ENCODE assay signal across 9 cellular contexts in the genomic region with DNA sequence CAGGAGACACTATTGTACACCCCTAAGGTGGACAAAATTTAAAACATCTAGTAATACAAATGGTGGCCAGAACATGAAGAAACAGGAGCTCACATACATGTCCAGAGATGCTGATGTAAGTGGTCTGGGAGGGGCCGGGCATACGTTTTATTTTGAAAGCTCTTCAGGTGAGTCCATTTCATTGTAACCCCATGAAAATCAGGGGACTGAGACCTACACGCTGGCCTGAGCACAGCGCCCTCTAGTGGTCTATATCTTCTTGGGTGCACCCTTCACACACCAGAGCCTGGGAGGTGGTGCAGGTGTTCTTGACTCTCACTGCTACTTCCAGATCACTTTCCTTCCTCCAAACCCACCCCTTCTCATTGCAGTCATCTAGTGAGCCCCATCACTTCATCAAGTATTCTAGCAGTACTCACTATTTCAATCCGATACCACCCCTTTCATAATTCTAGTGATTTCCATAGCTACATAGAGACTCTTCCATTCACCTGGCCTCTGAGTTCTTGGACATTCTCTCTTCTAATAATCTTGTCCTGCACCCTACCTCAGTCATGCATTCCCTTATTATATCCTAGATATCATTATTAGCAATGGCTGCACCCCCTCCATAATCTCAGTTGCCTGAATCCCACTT. TPM values are rescaled to one million over a fixed set of nuclear protein-coding genes. Genes with fewer than 3 reads are reported as not detected.
DNase-seq lines count a peak whose midpoint lies in the region; ATAC-seq and TF ChIP-seq lines count a peak whose summit lies in the region.
"Had no signal": no experiment of that assay in that cellular context is flagged by ENCODE, and none has a peak within 500 bp of the region (broad histone marks: within the 10 kb centered on the region; RNA-seq: fewer than 3 reads in every experiment).

No MANE protein-coding gene starts in this region.

- peaks cover 25% of the 10 kb centered on the region for H3K4me1 ChIP-seq in osteoblast (ENCODE audit: insufficient read depth, low read length)

- no peaks in the 10 kb centered on the region for H3K79me2 ChIP-seq in osteoblast (ENCODE audit: insufficient read depth, low read length)

- peaks cover 21% of the 10 kb centered on the region for H3K4me1 Mint-ChIP-seq in Calu3 (ENCODE audit: low read depth, unreplicated experiment)
- H3K4me1 Mint-ChIP-seq in activated CD4-positive, alpha-beta T cell treated with anti-CD3 and anti-CD28 coated beads for 36 hours = peaks cover 33% of the 10 kb centered on the region

- no peaks in the 10 kb centered on the region for H3K9me3 ChIP-seq in osteoblast (ENCODE audit: low read depth, low read length)
- H3K9me3 ChIP-seq: SJSA1 had no signal

- H3K27me3 Mint-ChIP-seq in Calu3 (ENCODE audit: unreplicated experiment) = no peaks in the 10 kb centered on the region
- H3K27me3 Mint-ChIP-seq in activated CD4-positive, alpha-beta T cell treated with anti-CD3 and anti-CD28 coated beads for 36 hours = peaks cover 10% of the 10 kb centered on the region

- H3K27ac ChIP-seq in osteoblast (ENCODE audit: low read depth, low read length) = no peak overlapping the region
- H3K27ac ChIP-seq: SJSA1 had no signal

- no peaks in the 10 kb centered on the region for H3K36me3 Mint-ChIP-seq in Calu3 (ENCODE audit: insufficient read depth, unreplicated experiment)
- no peaks in the 10 kb centered on the region for H3K36me3 Mint-ChIP-seq in activated CD4-positive, alpha-beta T cell treated with anti-CD3 and anti-CD28 coated beads for 36 hours (ENCODE audit: low read depth)

- no peak overlapping the region for H2AFZ ChIP-seq in osteoblast (ENCODE audit: low read length)

- ATAC-seq in GM19467 (IDR thresholded peaks at IDR 0.05; ENCODE audit: unreplicated experiment) (peak; percentile 55), GM18519 (IDR thresholded peaks at IDR 0.05; ENCODE audit: low FRiP score, unreplicated experiment) (no peak), GM19324 (IDR thresholded peaks at IDR 0.05; ENCODE audit: low FRiP score, unreplicated experiment) (no peak)
- ATAC-seq in activated CD4-positive, alpha-beta T cell treated with anti-CD3 and anti-CD28 coated beads for 36 hours = peak; percentile 52

- intact Hi-C loops in Calu3 (cut with micrococcal nuclease; ENCODE audit: unreplicated experiment) = no loop called here
- intact Hi-C loops in activated CD4-positive, alpha-beta T cell treated with anti-CD3 and anti-CD28 coated beads for 36 hours (cut with DNase I, micrococcal nuclease) = loop anchor here (1.0 kb wide), 1 partner anchor 102 kb away; no protein-coding TSS in a partner anchor

- peak; percentile 54 for TF ChIP-seq CTCF in Calu3 (IDR thresholded peaks at IDR 0.05; ENCODE audit: unreplicated experiment)
- TF ChIP-seq CTCF in osteoblast (IDR thresholded peaks at IDR 0.05; ENCODE audit: extremely low read depth, low read depth, low read length) = peak; percentile 91

- POLR2A ChIA-PET in activated CD4-positive, alpha-beta T cell treated with anti-CD3 and anti-CD28 coated beads for 36 hours (lab: Charles Lee) = interaction anchor here (0.6 kb wide), 1 partner anchor 20 kb away, joined by 3 read pairs; no protein-coding TSS in a partner anchor

- no TSS peak for BruUV-seq in Calu3 (replicated peaks; lab: Mats Ljungman, UMichigan)

- H3K9me3 Mint-ChIP-seq in Calu3 (ENCODE audit: low read depth, unreplicated experiment) = no peaks in the 10 kb centered on the region
- no peaks in the 10 kb centered on the region for H3K9me3 Mint-ChIP-seq in activated CD4-positive, alpha-beta T cell treated with anti-CD3 and anti-CD28 coated beads for 36 hours (ENCODE audit: low read depth)

- no peaks in the 10 kb centered on the region for H3K27me3 ChIP-seq in osteoblast (ENCODE audit: insufficient read depth, low read length)
- H3K27me3 ChIP-seq: SJSA1 had no signal

- no peak overlapping the region for H3K4me2 ChIP-seq in osteoblast (ENCODE audit: insufficient read depth, low read length)

- CTCF ChIA-PET in Calu3 (lab: Charles Lee) = interaction anchor here (0.9 to 1.2 kb wide), 2 partner anchors 57 to 101 kb away, joined by 3 to 4 read pairs; a partner anchor contains a TSS
- CTCF ChIA-PET in activated CD4-positive, alpha-beta T cell treated with anti-CD3 and anti-CD28 coated beads for 36 hours (lab: Charles Lee) = interaction anchor here (0.6 to 4.3 kb wide), 46 partner anchors 9 to 1872 kb away, joined by 3 to 67 read pairs (median 4); a partner anchor contains a TSS

- H3K4me3 Mint-ChIP-seq in Calu3 (ENCODE audit: low read depth, unreplicated experiment) = no peak overlapping the region
- H3K4me3 Mint-ChIP-seq in activated CD4-positive, alpha-beta T cell treated with anti-CD3 and anti-CD28 coated beads for 36 hours = no peak overlapping the region

- no peaks in the 10 kb centered on the region for H4K20me1 ChIP-seq in osteoblast (ENCODE audit: insufficient read depth, low read length)

- no peak overlapping the region for H3K4me3 ChIP-seq in osteoblast (ENCODE audit: insufficient read depth, low read length)
- H3K4me3 ChIP-seq: SJSA1 had no signal

- DNase-seq in Calu3 (peak; percentile 45), M059J (ENCODE audit: low read depth) (peak; percentile 57), osteoblast (ENCODE audit: insufficient read length, low spot score, missing footprints) (peak; percentile 85)
- DNase-seq in activated CD4-positive, alpha-beta T cell treated with anti-CD3 and anti-CD28 coated beads for 36 hours = peak; percentile 80
- peak; percentile 7 for DNase-seq in effector CD8-positive, alpha-beta T cell (lab: John Stamatoyannopoulos, UW)

- H3K36me3 ChIP-seq in osteoblast (ENCODE audit: insufficient read depth, low read length) = no peaks in the 10 kb centered on the region
- H3K36me3 ChIP-seq: SJSA1 had no signal

- H3K27ac Mint-ChIP-seq in Calu3 (ENCODE audit: unreplicated experiment) = no peak overlapping the region
- no peak overlapping the region for H3K27ac Mint-ChIP-seq in activated CD4-positive, alpha-beta T cell treated with anti-CD3 and anti-CD28 coated beads for 36 hours

RNA-seq across cellular contexts. Expression of a gene that starts 4.3 kb away (rescaled TPM):
- 0.68 and 0.73 TPM in 2 replicates for total RNA-seq in Calu3 (2022)
- 2.3 and 2.8 TPM in 2 replicates for total RNA-seq in M059J (2014; rRNA removed; shearing (Covaris generic))
- total RNA-seq in activated CD4-positive, alpha-beta T cell treated with anti-CD3 and anti-CD28 coated beads for 36 hours = 1 to 10 TPM; 1.5 to 1.8 TPM
- 5.1 and 7.4 TPM in 2 replicates for total RNA-seq in osteoblast

RNA-seq across cellular contexts. Expression of a gene that starts 6.7 kb away (rescaled TPM):
- total RNA-seq in Calu3 (2022) = 18.5 and 22.1 TPM in 2 replicates
- 98.0 and 156 TPM in 2 replicates for total RNA-seq in M059J (2014; rRNA removed; shearing (Covaris generic))
- total RNA-seq in activated CD4-positive, alpha-beta T cell treated with anti-CD3 and anti-CD28 coated beads for 36 hours = under 1 TPM; 0.26 to 0.32 TPM
- total RNA-seq in osteoblast = 352 and 392 TPM in 2 replicates

RNA-seq across cellular contexts. Expression of a gene that starts 56.3 kb away (rescaled TPM):
- 1.1 and 1.3 TPM in 2 replicates for total RNA-seq in Calu3 (2022)
- total RNA-seq in M059J (2014; rRNA removed; shearing (Covaris generic)) = 3.2 and 5.5 TPM in 2 replicates
- 1 to 10 TPM; 1.5 to 1.7 TPM for total RNA-seq in activated CD4-positive, alpha-beta T cell treated with anti-CD3 and anti-CD28 coated beads for 36 hours
- 2.4 and 3.3 TPM in 2 replicates for total RNA-seq in osteoblast

Comparison
In these comparisons a context has a peak if more than half of its experiments do, and no peak if none do; other contexts are left out.
1. DNase-seq: peak in every context shown above with its lines; median percentile 85 in osteoblast; 80 in activated CD4-positive, alpha-beta T cell treated with anti-CD3 and anti-CD28 coated beads for 36 hours; 57 in M059J; 45 in Calu3; 7 in effector CD8-positive, alpha-beta T cell.
2. ATAC-seq: peak in GM19467 (single experiment) and activated CD4-positive, alpha-beta T cell treated with anti-CD3 and anti-CD28 coated beads for 36 hours (single experiment); none in GM18519 (single experiment) and GM19324 (single experiment).
3. RNA of a gene that starts 6.7 kb away (total RNA-seq): 352 to 392 TPM in osteoblast, 98.0 to 156 TPM in M059J and 18.5 to 22.1 TPM in Calu3; 0.26 to 0.32 TPM in activated CD4-positive, alpha-beta T cell treated with anti-CD3 and anti-CD28 coated beads for 36 hours; every median in the first group is over 10 times any median in the second.